20 cellular contexts compared by ENCODE assay signal in the genomic region with DNA sequence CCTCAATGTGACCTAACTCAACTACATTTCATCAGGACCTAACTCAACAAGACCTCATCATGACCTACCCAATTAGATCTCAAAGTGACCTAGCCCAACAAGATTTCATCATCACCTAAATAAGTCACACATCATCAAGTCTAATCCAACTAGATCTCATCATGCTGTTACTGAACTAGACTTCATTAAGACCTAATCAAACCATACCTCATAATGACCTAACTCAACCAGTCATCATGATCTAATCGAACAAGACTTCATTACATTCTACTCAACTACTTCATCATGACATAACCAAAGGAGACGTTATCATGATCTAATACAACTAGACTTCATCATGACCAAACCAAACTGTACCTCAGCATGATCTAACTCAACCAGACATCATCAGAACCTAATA.
DNase-seq lines count a peak whose midpoint lies in the region; ATAC-seq, FAIRE-seq and TF ChIP-seq lines count a peak whose summit lies in the region.
"Had no signal": no experiment of that assay in that cellular context is flagged by ENCODE, and none has a peak within 500 bp of the region (broad histone marks: within the 10 kb centered on the region; RNA-seq: fewer than 3 reads in every experiment).

No MANE protein-coding gene starts in this region.

- H4K20me1 ChIP-seq in astrocyte (ENCODE audit: insufficient read depth, low read length) = peaks cover 32% of the 10 kb centered on the region
- H4K20me1 ChIP-seq: BLaER1 had no signal

- H3K4me2 ChIP-seq in astrocyte (ENCODE audit: low read length) = no peak overlapping the region
- H3K4me2 ChIP-seq: BLaER1 had no signal

- no peak overlapping the region for H3K27ac Mint-ChIP-seq in astrocyte (ENCODE audit: unreplicated experiment)
- no peak overlapping the region for H3K27ac Mint-ChIP-seq in WTC11
- H3K27ac Mint-ChIP-seq: B cell; CD4-positive, CD25-positive, alpha-beta regulatory T cell; CD8-positive, alpha-beta T cell had no signal

- H3K36me3 ChIP-seq in HEK293 (ENCODE audit: control insufficient read depth in 2 of 2, insufficient read depth in 1 of 2, low read length in 2 of 2) = no peaks in the 10 kb centered on the region; a peak in 1 of 3 replicates
- H3K36me3 ChIP-seq in astrocyte (ENCODE audit: insufficient read depth, low read length) = no peaks in the 10 kb centered on the region

- DNase-seq in GM12891 (ENCODE audit: insufficient read length, low spot score) = no peak
- DNase-seq in astrocyte (ENCODE audit: low read depth) = no peak
- DNase-seq in WTC11 (ENCODE audit: low spot score) = no peak
- DNase-seq in NCI-H146 (lab: John Stamatoyannopoulos, UW) = no peak
- DNase-seq: Caco-2; CD4-positive, CD25-positive, alpha-beta regulatory T cell; CD8-positive, alpha-beta T cell; DMS 273 treated with DMSO at 0.1 percent for 48 hours; DMS79 treated with DMSO at 0.1 percent for 48 hours; GF-D8; GOT3 had no signal

- no peaks in the 10 kb centered on the region for H3K79me2 ChIP-seq in astrocyte (ENCODE audit: insufficient read depth, low read length)

- peak overlapping the region; percentile 43; the same call in 1 of the 2 replicates for H3K27ac ChIP-seq in HEK293 (ENCODE audit: extremely low read depth, low read depth, low read length)
- H3K27ac ChIP-seq in astrocyte (ENCODE audit: low read depth, low read length) = no peak overlapping the region
- H3K27ac ChIP-seq: BLaER1, C4-2B had no signal

- H3K4me1 Mint-ChIP-seq in astrocyte (ENCODE audit: low read depth, unreplicated experiment) (no peaks in the 10 kb centered on the region), WTC11 (peaks cover 3% of the 10 kb centered on the region)
- H3K4me1 Mint-ChIP-seq: B cell; CD4-positive, CD25-positive, alpha-beta regulatory T cell had no signal

- POLR2A ChIA-PET in HEK293 (lab: Yijun Ruan, JAX) (no interaction called here), WTC11 (lab: Charles Lee) (no interaction called here)

- no peak for TF ChIP-seq CTCF in HEK293 (tag by site-specific recombination; IDR thresholded peaks at IDR 0.05)
- TF ChIP-seq CTCF in astrocyte (IDR thresholded peaks at IDR 0.05; ENCODE audit: insufficient read depth, low read depth, low read length) = no peak
- no peak for TF ChIP-seq CTCF in WTC11 (IDR thresholded peaks at IDR 0.05)

- H3K9me3 Mint-ChIP-seq in astrocyte (ENCODE audit: unreplicated experiment) (no peaks in the 10 kb centered on the region), WTC11 (no peaks in the 10 kb centered on the region)

- H3K9me3 ChIP-seq in HEK293 (ENCODE audit: control insufficient read depth, insufficient read depth, low read depth, low read length) = no peaks in the 10 kb centered on the region
- H3K9me3 ChIP-seq in astrocyte (ENCODE audit: insufficient read depth, low read depth, low read length) = no peaks in the 10 kb centered on the region
- H3K9me3 ChIP-seq: Caco-2, HAP-1 had no signal

- H3K4me3 Mint-ChIP-seq in astrocyte (ENCODE audit: unreplicated experiment) (no peak overlapping the region), WTC11 (no peak overlapping the region)
- H3K4me3 Mint-ChIP-seq: B cell; CD4-positive, CD25-positive, alpha-beta regulatory T cell; CD8-positive, alpha-beta T cell had no signal

- peaks cover 8% of the 10 kb centered on the region for H3K36me3 Mint-ChIP-seq in astrocyte (ENCODE audit: low read depth, unreplicated experiment)
- H3K36me3 Mint-ChIP-seq in WTC11 = peaks cover 9% of the 10 kb centered on the region

- TF ChIP-seq POLR2A in GM12891 (IDR thresholded peaks at IDR 0.05; ENCODE audit: low read depth, low read length) = no peak

- no peak overlapping the region for H2AFZ ChIP-seq in astrocyte (ENCODE audit: low read depth, low read length)

- ATAC-seq in GM21526 (IDR thresholded peaks at IDR 0.05; ENCODE audit: low FRiP score, unreplicated experiment) (no peak), WTC11 (no peak)
- ATAC-seq: CD8-positive, alpha-beta T cell had no signal

- H3K4me1 ChIP-seq in HEK293 (ENCODE audit: control insufficient read depth, insufficient read depth, low read length) = no peaks in the 10 kb centered on the region
- H3K4me1 ChIP-seq in astrocyte (ENCODE audit: insufficient read depth, low read length) = no peaks in the 10 kb centered on the region
- H3K4me1 ChIP-seq: Caco-2, HAP-1 had no signal

- H3K27me3 Mint-ChIP-seq in astrocyte (ENCODE audit: low read depth, unreplicated experiment) = no peaks in the 10 kb centered on the region
- H3K27me3 Mint-ChIP-seq in WTC11 (ENCODE audit: low read depth) = no peaks in the 10 kb centered on the region
- H3K27me3 Mint-ChIP-seq: B cell; CD4-positive, CD25-positive, alpha-beta regulatory T cell had no signal

- FAIRE-seq in GM12891 (lab: Jason Lieb, UNC) = peak; percentile 77
- peak; percentile 45 for FAIRE-seq in astrocyte (lab: Jason Lieb, UNC)
- FAIRE-seq: D721Med, GM19239, H54 had no signal

- no peak overlapping the region for H3K4me3 ChIP-seq in HEK293 (ENCODE audit: low read depth, low read length)
- no peak overlapping the region for H3K4me3 ChIP-seq in astrocyte (ENCODE audit: insufficient read depth, low read depth, low read length)
- H3K4me3 ChIP-seq: BLaER1, HAP-1 had no signal

- no peaks in the 10 kb centered on the region for H3K27me3 ChIP-seq in astrocyte (ENCODE audit: insufficient read depth, low read length)
- H3K27me3 ChIP-seq: BLaER1 had no signal

- CTCF ChIA-PET in HEK293 (lab: Yijun Ruan, JAX) (no interaction called here), WTC11 (lab: Charles Lee) (no interaction called here)

- H3K9ac ChIP-seq in astrocyte (ENCODE audit: low read length) = no peak overlapping the region
- H3K9ac ChIP-seq: BLaER1 had no signal

TF ChIP-seq in GM12891, 5 proteins besides CTCF, POLR2A, EP300 and RAD21:
- no peak for TF ChIP-seq POU2F2 (IDR thresholded peaks at IDR 0.05; ENCODE audit: low read depth, low read length)
- TF ChIP-seq SPI1 (IDR thresholded peaks at IDR 0.05; ENCODE audit: low read depth, low read length) = no peak
- TF ChIP-seq POLR2AphosphoS5 (IDR thresholded peaks at IDR 0.05; ENCODE audit: low read depth, low read length) = no peak

TF ChIP-seq in HEK293, 187 proteins besides CTCF, POLR2A, EP300 and RAD21 (continues in another document):
- TF ChIP-seq ZNF239 (tag by site-specific recombination; IDR thresholded peaks at IDR 0.05) = no peak
- TF ChIP-seq, protein P1, sequence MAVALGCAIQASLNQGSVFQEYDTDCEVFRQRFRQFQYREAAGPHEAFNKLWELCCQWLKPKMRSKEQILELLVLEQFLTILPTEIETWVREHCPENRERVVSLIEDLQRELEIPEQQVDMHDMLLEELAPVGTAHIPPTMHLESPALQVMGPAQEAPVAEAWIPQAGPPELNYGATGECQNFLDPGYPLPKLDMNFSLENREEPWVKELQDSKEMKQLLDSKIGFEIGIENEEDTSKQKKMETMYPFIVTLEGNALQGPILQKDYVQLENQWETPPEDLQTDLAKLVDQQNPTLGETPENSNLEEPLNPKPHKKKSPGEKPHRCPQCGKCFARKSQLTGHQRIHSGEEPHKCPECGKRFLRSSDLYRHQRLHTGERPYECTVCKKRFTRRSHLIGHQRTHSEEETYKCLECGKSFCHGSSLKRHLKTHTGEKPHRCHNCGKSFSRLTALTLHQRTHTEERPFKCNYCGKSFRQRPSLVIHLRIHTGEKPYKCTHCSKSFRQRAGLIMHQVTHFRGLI (tag by site-specific recombination; IDR thresholded peaks at IDR 0.05) = no peak
- TF ChIP-seq ZSCAN30 (tag by site-specific recombination; IDR thresholded peaks at IDR 0.05) = no peak
- TF ChIP-seq ZNF521 (tag by site-specific recombination; IDR thresholded peaks at IDR 0.05) = no peak
- TF ChIP-seq ZNF621 (tag by site-specific recombination; IDR thresholded peaks at IDR 0.05) = no peak
- no peak for TF ChIP-seq ZNF248 (tag by site-specific recombination; IDR thresholded peaks at IDR 0.05)
- peak; percentile 86; the same call in 1 of the 2 replicates for TF ChIP-seq KLF8 (tag by site-specific recombination; IDR thresholded peaks at IDR 0.05)
- TF ChIP-seq OVOL3 (tag by site-specific recombination; IDR thresholded peaks at IDR 0.05) = no peak

TF ChIP-seq in WTC11, 78 proteins besides CTCF, POLR2A, EP300 and RAD21 (continues in another document):
- TF ChIP-seq, protein P2, sequence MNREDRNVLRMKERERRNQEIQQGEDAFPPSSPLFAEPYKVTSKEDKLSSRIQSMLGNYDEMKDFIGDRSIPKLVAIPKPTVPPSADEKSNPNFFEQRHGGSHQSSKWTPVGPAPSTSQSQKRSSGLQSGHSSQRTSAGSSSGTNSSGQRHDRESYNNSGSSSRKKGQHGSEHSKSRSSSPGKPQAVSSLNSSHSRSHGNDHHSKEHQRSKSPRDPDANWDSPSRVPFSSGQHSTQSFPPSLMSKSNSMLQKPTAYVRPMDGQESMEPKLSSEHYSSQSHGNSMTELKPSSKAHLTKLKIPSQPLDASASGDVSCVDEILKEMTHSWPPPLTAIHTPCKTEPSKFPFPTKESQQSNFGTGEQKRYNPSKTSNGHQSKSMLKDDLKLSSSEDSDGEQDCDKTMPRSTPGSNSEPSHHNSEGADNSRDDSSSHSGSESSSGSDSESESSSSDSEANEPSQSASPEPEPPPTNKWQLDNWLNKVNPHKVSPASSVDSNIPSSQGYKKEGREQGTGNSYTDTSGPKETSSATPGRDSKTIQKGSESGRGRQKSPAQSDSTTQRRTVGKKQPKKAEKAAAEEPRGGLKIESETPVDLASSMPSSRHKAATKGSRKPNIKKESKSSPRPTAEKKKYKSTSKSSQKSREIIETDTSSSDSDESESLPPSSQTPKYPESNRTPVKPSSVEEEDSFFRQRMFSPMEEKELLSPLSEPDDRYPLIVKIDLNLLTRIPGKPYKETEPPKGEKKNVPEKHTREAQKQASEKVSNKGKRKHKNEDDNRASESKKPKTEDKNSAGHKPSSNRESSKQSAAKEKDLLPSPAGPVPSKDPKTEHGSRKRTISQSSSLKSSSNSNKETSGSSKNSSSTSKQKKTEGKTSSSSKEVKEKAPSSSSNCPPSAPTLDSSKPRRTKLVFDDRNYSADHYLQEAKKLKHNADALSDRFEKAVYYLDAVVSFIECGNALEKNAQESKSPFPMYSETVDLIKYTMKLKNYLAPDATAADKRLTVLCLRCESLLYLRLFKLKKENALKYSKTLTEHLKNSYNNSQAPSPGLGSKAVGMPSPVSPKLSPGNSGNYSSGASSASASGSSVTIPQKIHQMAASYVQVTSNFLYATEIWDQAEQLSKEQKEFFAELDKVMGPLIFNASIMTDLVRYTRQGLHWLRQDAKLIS (CRISPR knock-in tag; IDR thresholded peaks at IDR 0.05; ENCODE audit: borderline replicate concordance) = no peak
- TF ChIP-seq, protein P3, sequence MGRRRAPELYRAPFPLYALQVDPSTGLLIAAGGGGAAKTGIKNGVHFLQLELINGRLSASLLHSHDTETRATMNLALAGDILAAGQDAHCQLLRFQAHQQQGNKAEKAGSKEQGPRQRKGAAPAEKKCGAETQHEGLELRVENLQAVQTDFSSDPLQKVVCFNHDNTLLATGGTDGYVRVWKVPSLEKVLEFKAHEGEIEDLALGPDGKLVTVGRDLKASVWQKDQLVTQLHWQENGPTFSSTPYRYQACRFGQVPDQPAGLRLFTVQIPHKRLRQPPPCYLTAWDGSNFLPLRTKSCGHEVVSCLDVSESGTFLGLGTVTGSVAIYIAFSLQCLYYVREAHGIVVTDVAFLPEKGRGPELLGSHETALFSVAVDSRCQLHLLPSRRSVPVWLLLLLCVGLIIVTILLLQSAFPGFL (CRISPR knock-in tag; IDR thresholded peaks at IDR 0.05; ENCODE audit: borderline replicate concordance) = no peak
- TF ChIP-seq RELA (CRISPR knock-in tag; IDR thresholded peaks at IDR 0.05; ENCODE audit: borderline replicate concordance) = no peak
